Comparison of ENCODE assay signal across 16 cellular contexts in genomic region chr12:46965137-46965536, GRCh38.
DNase-seq lines count a peak whose midpoint lies in the region; ATAC-seq and TF ChIP-seq lines count a peak whose summit lies in the region.
"Had no signal": no experiment of that assay in that cellular context is flagged by ENCODE, and none has a peak within 500 bp of the region (broad histone marks: within the 10 kb centered on the region; RNA-seq: fewer than 3 reads in every experiment).

No MANE protein-coding gene starts in this region.

- H3K9ac ChIP-seq in HUES64 (ENCODE audit: low read depth, low read length) = no peak overlapping the region
- H3K9ac ChIP-seq: BLaER1 had no signal

- peak overlapping the region; percentile 66; the same call in 1 of the 2 replicates for H3K27ac ChIP-seq in HUES64 (ENCODE audit: low read depth, low read length)
- H3K27ac ChIP-seq in ascending aorta = peak overlapping the region; percentile 1 to 64
- H3K27ac ChIP-seq in gastrocnemius medialis = peak overlapping the region; percentile 76 to 86 (median 78)
- H3K27ac ChIP-seq: BLaER1, VCaP had no signal

- 70% methylated on average over 2 of the region's 2 CpGs for WGBS in HUES64

- no peaks in the 10 kb centered on the region for H3K4me1 Mint-ChIP-seq in activated naive CD4-positive, alpha-beta T cell treated with anti-CD3 and anti-CD28 coated beads, Interleukin-2, amount 10 ng/mL, durations not matched to agents 7 days and 5 days
- H3K4me1 Mint-ChIP-seq: central memory CD8-positive, alpha-beta T cell; T-cell had no signal

- no peak for TF ChIP-seq CTCF in ascending aorta (IDR thresholded peaks at IDR 0.05)
- no peak for TF ChIP-seq CTCF in gastrocnemius medialis (IDR thresholded peaks at IDR 0.05 in 4 of 5, conservative IDR thresholded peaks at IDR 0.05 in 1 of 5)
- no peak for TF ChIP-seq CTCF in omental fat pad (IDR thresholded peaks at IDR 0.05)

- no peaks in the 10 kb centered on the region for H3K9me3 Mint-ChIP-seq in activated naive CD4-positive, alpha-beta T cell treated with anti-CD3 and anti-CD28 coated beads, Interleukin-2, amount 10 ng/mL, durations not matched to agents 7 days and 5 days
- H3K9me3 Mint-ChIP-seq: central memory CD8-positive, alpha-beta T cell; T-cell had no signal

- DNase-seq in ascending aorta (ENCODE audit: low spot score in 2 of 2) (no peak), left ventricle myocardium superior (no peak), gastrocnemius medialis (no peak), omental fat pad (ENCODE audit: low spot score) (no peak), NCI-H2227 treated with DMSO at 0.1 percent for 48 hours (lab: John Stamatoyannopoulos, UW) (no peak), SK-N-DZ (ENCODE audit: low spot score) (no peak)
- no peak for DNase-seq in activated naive CD4-positive, alpha-beta T cell treated with anti-CD3 and anti-CD28 coated beads, Interleukin-2, amount 10 ng/mL, durations not matched to agents 7 days and 5 days
- DNase-seq: DMS 273 treated with DMSO at 0.1 percent for 48 hours, NCI-H1930, NCI-H526 treated with DMSO at 0.1 percent for 48 hours, T-cell had no signal

- H3K36me3 Mint-ChIP-seq in activated naive CD4-positive, alpha-beta T cell treated with anti-CD3 and anti-CD28 coated beads, Interleukin-2, amount 10 ng/mL, durations not matched to agents 7 days and 5 days = no peaks in the 10 kb centered on the region
- H3K36me3 Mint-ChIP-seq: T-cell had no signal

- CTCF ChIA-PET in activated naive CD4-positive, alpha-beta T cell treated with anti-CD3 and anti-CD28 coated beads, Interleukin-2, amount 10 ng/mL, durations not matched to agents 7 days and 5 days (lab: Charles Lee) = no interaction called here

- in situ Hi-C loops in gastrocnemius medialis (cut with MboI; ENCODE audit: low sequenced_read_pairs in 4 of 4) = no loop called here

- no peaks in the 10 kb centered on the region for H3K27me3 ChIP-seq in HUES64 (ENCODE audit: insufficient read depth, low read length)
- H3K27me3 ChIP-seq in ascending aorta = no peaks in the 10 kb centered on the region
- no peaks in the 10 kb centered on the region for H3K27me3 ChIP-seq in gastrocnemius medialis
- H3K27me3 ChIP-seq: BLaER1 had no signal

- intact Hi-C loops in ascending aorta (cut with DNase I) (no loop called here), left ventricle myocardium superior (cut with micrococcal nuclease) (no loop called here), gastrocnemius medialis (cut with DNase I; ENCODE audit: low total_unique reads) (no loop called here)

- ATAC-seq in left ventricle myocardium superior = peak; percentile 43
- peak; percentile 49 to 71 for ATAC-seq in gastrocnemius medialis
- no peak for ATAC-seq in omental fat pad (ENCODE audit: low FRiP score)
- ATAC-seq: T-cell had no signal

- H3K27ac Mint-ChIP-seq in activated naive CD4-positive, alpha-beta T cell treated with anti-CD3 and anti-CD28 coated beads, Interleukin-2, amount 10 ng/mL, durations not matched to agents 7 days and 5 days = no peak overlapping the region
- H3K27ac Mint-ChIP-seq: T-cell had no signal

- no peak overlapping the region for H3K4me3 ChIP-seq in HUES64 (ENCODE audit: low read length)
- no peak overlapping the region for H3K4me3 ChIP-seq in ascending aorta
- no peak overlapping the region for H3K4me3 ChIP-seq in gastrocnemius medialis
- H3K4me3 ChIP-seq: BLaER1, skin epidermis had no signal

- peaks cover 12% of the 10 kb centered on the region for H3K27me3 Mint-ChIP-seq in activated naive CD4-positive, alpha-beta T cell treated with anti-CD3 and anti-CD28 coated beads, Interleukin-2, amount 10 ng/mL, durations not matched to agents 7 days and 5 days

- H3K36me3 ChIP-seq in HUES64 (ENCODE audit: insufficient read depth, low read length) (no peaks in the 10 kb centered on the region), ascending aorta (no peaks in the 10 kb centered on the region), gastrocnemius medialis (no peaks in the 10 kb centered on the region)
- H3K36me3 ChIP-seq: BLaER1 had no signal

- H3K4me1 ChIP-seq in HUES64 (ENCODE audit: insufficient read depth, low read length) = peaks cover 21% of the 10 kb centered on the region
- peaks cover 0 to 6% of the 10 kb centered on the region in 2 donors for H3K4me1 ChIP-seq in ascending aorta
- peaks cover 34 to 52% of the 10 kb centered on the region in 2 donors for H3K4me1 ChIP-seq in gastrocnemius medialis
- H3K4me1 ChIP-seq: BLaER1 had no signal

- TF ChIP-seq POLR2A in gastrocnemius medialis (IDR thresholded peaks at IDR 0.05) = no peak

- H3K9me3 ChIP-seq in HUES64 (ENCODE audit: insufficient read depth, low read depth, low read length) = no peaks in the 10 kb centered on the region
- H3K9me3 ChIP-seq in ascending aorta = no peaks in the 10 kb centered on the region
- no peaks in the 10 kb centered on the region for H3K9me3 ChIP-seq in gastrocnemius medialis
- H3K9me3 ChIP-seq: BLaER1 had no signal

- H3K4me3 Mint-ChIP-seq in activated naive CD4-positive, alpha-beta T cell treated with anti-CD3 and anti-CD28 coated beads, Interleukin-2, amount 10 ng/mL, durations not matched to agents 7 days and 5 days = no peak overlapping the region
- H3K4me3 Mint-ChIP-seq: central memory CD8-positive, alpha-beta T cell; T-cell had no signal
